In the genomic region with DNA sequence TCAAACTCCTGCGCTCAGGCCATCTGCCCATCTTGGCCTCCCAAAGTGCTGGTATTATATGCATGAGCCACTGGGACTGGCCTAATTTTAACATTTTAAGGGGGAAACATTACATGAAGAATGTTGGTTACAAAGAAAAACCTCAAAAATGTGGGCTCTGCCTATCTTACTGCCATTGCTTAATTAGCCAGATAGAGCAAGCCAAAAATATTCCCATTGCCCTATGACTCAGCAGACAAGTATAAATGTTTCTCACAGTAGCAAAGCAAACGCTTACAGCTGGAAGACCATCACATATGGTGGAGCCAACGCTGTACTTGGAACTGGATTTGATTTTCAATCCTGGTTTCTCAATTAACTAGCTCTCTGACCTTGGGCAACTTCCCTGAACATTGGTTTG, we compare ENCODE assay signal across 13 cellular contexts.
DNase-seq lines count a peak whose midpoint lies in the region; ATAC-seq, FAIRE-seq and TF ChIP-seq lines count a peak whose summit lies in the region.
"Had no signal": no experiment of that assay in that cellular context is flagged by ENCODE, and none has a peak within 500 bp of the region (broad histone marks: within the 10 kb centered on the region; RNA-seq: fewer than 3 reads in every experiment).

No MANE protein-coding gene starts in this region.

- peaks cover 7% of the 10 kb centered on the region for H3K4me1 ChIP-seq in BE2C

- no peaks in the 10 kb centered on the region for H3K36me3 ChIP-seq in BE2C

- peak; percentile 94 for DNase-seq in AG09319 (ENCODE audit: extremely low read depth, low read depth)
- peak; percentile 57 for DNase-seq in HTR-8/SVneo (ENCODE audit: insufficient read length, low spot score)
- peak; percentile 96 for DNase-seq in astrocyte of the cerebellum (ENCODE audit: low read depth)
- DNase-seq in left lobe of liver (ENCODE audit: low spot score): no peak
- no peak for DNase-seq in NCI-H2227 (lab: John Stamatoyannopoulos, UW; ENCODE audit: unreplicated experiment)
- DNase-seq in activated naive CD4-positive, alpha-beta T cell treated with Interleukin-2 at 50 U/mL for 16 hours: no peak
- no peak for DNase-seq in BE2C
- DNase-seq: activated CD4-positive, alpha-beta memory T cell treated with anti-CD3 and anti-CD28 coated beads for 36 hours; DMS79; head of caudate nucleus; naive thymus-derived CD8-positive, alpha-beta T cell; stimulated activated CD4-positive, alpha-beta T cell treated with anti-CD3 and anti-CD28 coated beads, Interleukin-4, amount 100 ng/mL, for 1 hour had no signal

- H3K9me3 ChIP-seq in BE2C: no peaks in the 10 kb centered on the region

- ATAC-seq in left lobe of liver (peak; percentile 20), GM21423 (IDR thresholded peaks at IDR 0.05; ENCODE audit: unreplicated experiment) (no peak)
- ATAC-seq: naive thymus-derived CD8-positive, alpha-beta T cell had no signal

- no peaks in the 10 kb centered on the region for H3K27me3 ChIP-seq in BE2C

- TF ChIP-seq CTCF in AG09319 (IDR thresholded peaks at IDR 0.05; ENCODE audit: low read depth, low read length) (no peak), astrocyte of the cerebellum (IDR thresholded peaks at IDR 0.05; ENCODE audit: low read depth, low read length, missing control alignments) (no peak), BE2C (IDR thresholded peaks at IDR 0.05; ENCODE audit: low read depth, low read length) (no peak)

- in situ Hi-C loops in astrocyte of the cerebellum (cut with HindIII; ENCODE audit: low sequenced_read_pairs): no loop called here

- no peak for FAIRE-seq in HTR-8/SVneo (lab: Jason Lieb, UNC)

- H3K4me3 ChIP-seq in astrocyte of the cerebellum (ENCODE audit: low read depth, low read length): no peak overlapping the region
- no peak overlapping the region for H3K4me3 ChIP-seq in BE2C (ENCODE audit: low read depth, low read length)

Comparison
In these comparisons a context has a peak if more than half of its experiments do, and no peak if none do; other contexts are left out.
1. DNase-seq: peak in AG09319 (single experiment), HTR-8/SVneo (single experiment) and astrocyte of the cerebellum (single experiment); none in left lobe of liver (single experiment), NCI-H2227 (single experiment), activated naive CD4-positive, alpha-beta T cell treated with Interleukin-2 at 50 U/mL for 16 hours (single experiment) and BE2C (single experiment).